Comparison of ENCODE assay signal across 8 cellular contexts in genomic region chr11:47454251-47454650, GRCh38. TPM values are rescaled to one million over a fixed set of nuclear protein-coding genes. Genes with fewer than 3 reads are reported as not detected.
A peak's percentile ranks its signal among the peaks of the same experiment; 100 is the strongest.
DNase-seq lines count a peak whose midpoint lies in the region; ATAC-seq, FAIRE-seq and TF ChIP-seq lines count a peak whose summit lies in the region.
"Not testable (repeated sequence)": the region's sequence is repeated elsewhere in the genome, so short reads cannot be mapped to it uniquely, and the experiment has no call there.

No MANE protein-coding gene starts in this region.

- TF ChIP-seq CTCF in LNCAP (IDR thresholded peaks at IDR 0.05) (peak; percentile 89), OCI-LY1 (IDR thresholded peaks at IDR 0.05; ENCODE audit: low read length) (peak; percentile 87), dorsolateral prefrontal cortex (IDR thresholded peaks at IDR 0.05 in 54 of 56, conservative IDR thresholded peaks at IDR 0.05 in 2 of 56; ENCODE audit: low read depth in 1 of 56, partially characterized antibody in 56 of 56) (peak; percentile 40 to 85 (median 77)), HepG2 (CRISPR knock-in tag; IDR thresholded peaks at IDR 0.05) (peak; percentile 92)

- H3K9ac ChIP-seq in OCI-LY1 (ENCODE audit: low read length); HepG2 (ENCODE audit: insufficient read depth, low read depth, low read length): not testable (repeated sequence)

- not testable (repeated sequence) for H3K9me2 ChIP-seq in OCI-LY1 (ENCODE audit: low read depth, low read length)

- peak; percentile 79 for FAIRE-seq in HepG2 (lab: Jason Lieb, UNC)

- 17% methylated on average over 7 of the region's 7 CpGs for WGBS in HepG2 (ENCODE audit: low lambda C conversion rate)

- not testable (repeated sequence) for H2AFZ ChIP-seq in OCI-LY1 (ENCODE audit: low read length); HepG2 (ENCODE audit: low read length)

- not testable (repeated sequence) for H3F3A ChIP-seq in OCI-LY1 (ENCODE audit: insufficient read depth, low read length)

- H3K4me2 ChIP-seq in OCI-LY1 (ENCODE audit: low read length); HepG2 (ENCODE audit: low read depth, low read length): not testable (repeated sequence)

- POLR2A ChIA-PET in HepG2 (lab: Yijun Ruan, JAX) = interaction anchor here (0.7 to 1.5 kb wide), 5 partner anchors 16 to 47 kb away, joined by 3 to 9 read pairs (median 4); partner anchors contain the start of gene PSMC3

- not testable (repeated sequence) for TF ChIP-seq EP300 in HepG2 (IDR thresholded peaks at IDR 0.05; ENCODE audit: low read depth in 2 of 2, low read length in 2 of 2); HepG2 (CRISPR knock-in tag; IDR thresholded peaks at IDR 0.05; ENCODE audit: borderline replicate concordance)

- peak; percentile 87 for ATAC-seq in HepG2

- H3K36me3 ChIP-seq in OCI-LY1 (ENCODE audit: insufficient read depth, low read length); HepG2 (replicated peaks in 1 of 2; ENCODE audit: control insufficient read depth in 1 of 2, insufficient read depth in 2 of 2, low read length in 2 of 2): not testable (repeated sequence)

- H3K4me3 ChIP-seq in OCI-LY1 (ENCODE audit: low read depth, low read length, poor library complexity, severe bottlenecking); HepG2 (replicated peaks in 1 of 3; ENCODE audit: insufficient read depth in 1 of 3, low read depth in 2 of 3, low read length in 3 of 3): not testable (repeated sequence)
- peak overlapping the region in 25 of 59 donors; percentile 11 to 50 (median 32) for H3K4me3 ChIP-seq in dorsolateral prefrontal cortex

- in situ Hi-C loops in HepG2 (cut with HindIII; ENCODE audit: extremely low pct_ligation_motif_present, low pct_unique_long_range_greater_than_20kb) = loop anchor here (10.0 kb wide), 1 partner anchor 79 kb away; the partner anchor contains the start of gene SPI1

- not testable (repeated sequence) for H3K27ac ChIP-seq in OCI-LY1 (ENCODE audit: low read depth, low read length, poor library complexity, severe bottlenecking); dorsolateral prefrontal cortex; HepG2 (ENCODE audit: extremely low read length, insufficient read depth, low read length)

- DNase-seq in AML-193 (lab: John Stamatoyannopoulos, UW) (peak; percentile 80 to 81), GM19240 (ENCODE audit: insufficient read length, low spot score) (peak; percentile 71), dorsolateral prefrontal cortex (peak in 8 of 10 donors; percentile 56 to 82 (median 72)), HepG2 (ENCODE audit: low spot score) (peak; percentile 85)
- peak; percentile 29 to 32 for DNase-seq in activated CD8-positive, alpha-beta memory T cell treated with anti-CD3 and anti-CD28 coated beads for 1 hour (ENCODE audit: extremely low read depth in 1 of 2, low read depth in 1 of 2)
- peak; percentile 66 for DNase-seq in stimulated activated CD4-positive, alpha-beta T cell treated with anti-CD3 and anti-CD28 coated beads, Interleukin-2, amount 100 ng/mL, for 4 hours (ENCODE audit: low read depth)

- intact Hi-C loops in dorsolateral prefrontal cortex (cut with DNase I) (loop anchor here in 1 of 2 donors (1.0 kb wide), 1 partner anchor 79 kb away; no protein-coding TSS in a partner anchor), HepG2 (cut with micrococcal nuclease; ENCODE audit: unreplicated experiment) (loop anchor here (1.0 to 10.0 kb wide), 2 partner anchors 80 to 401 kb away; no protein-coding TSS in a partner anchor)

- not testable (repeated sequence) for BruUV-seq in HepG2 (replicated peaks; lab: Mats Ljungman, UMichigan)

- TF ChIP-seq POLR2A in HepG2 (IDR thresholded peaks at IDR 0.05; ENCODE audit: insufficient read depth in 1 of 2, low read depth in 2 of 2, low read length in 2 of 2) = not testable (repeated sequence)

- CTCF ChIA-PET in HepG2 (lab: Yijun Ruan, JAX; ENCODE audit: low intra/inter-chr PET ratio, low total read pairs) = interaction anchor here (2.0 kb wide), 1 partner anchor 80 kb away, joined by 9 read pairs; no protein-coding TSS in a partner anchor

- H3K4me1 ChIP-seq in OCI-LY1 (ENCODE audit: insufficient read depth, low read length, severe bottlenecking); HepG2 (ENCODE audit: insufficient read depth, low read length): not testable (repeated sequence)

- H3K9me3 ChIP-seq in OCI-LY1 (ENCODE audit: low read length); HepG2 (ENCODE audit: low read length): not testable (repeated sequence)

- not testable (repeated sequence) for H4K20me1 ChIP-seq in OCI-LY1 (ENCODE audit: insufficient read depth, low read length); HepG2 (ENCODE audit: insufficient read depth, low read length)

- H3K79me2 ChIP-seq in OCI-LY1 (ENCODE audit: insufficient read depth, low read length); HepG2 (ENCODE audit: insufficient read depth, low read length): not testable (repeated sequence)

- TF ChIP-seq RAD21 in HepG2 (CRISPR knock-in tag; IDR thresholded peaks at IDR 0.05) = peak; percentile 79

- H3K27me3 ChIP-seq in OCI-LY1 (ENCODE audit: insufficient read depth, low read length); dorsolateral prefrontal cortex; HepG2 (ENCODE audit: control insufficient read depth in 1 of 2, insufficient read depth in 2 of 2, low read length in 2 of 2): not testable (repeated sequence)

RNA-seq across cellular contexts. Expression of gene RAPSN, which starts 5.3 kb away (rescaled TPM):
- total RNA-seq in dorsolateral prefrontal cortex (1 to 10 TPM in 5 of 120 experiments, under 1 TPM in 44, not detected in 71; 0.26 to 2.1 (median 0.56) TPM), HepG2 (2016; rRNA removed; fragmentation: Illumina TruSeq; extraction: Trizol) (0.60 and 1.2 TPM in 2 replicates)
- total RNA-seq in HepG2 (2016; cell fraction: cytosol; rRNA removed; fragmentation: Illumina TruSeq; extraction: Trizol; ENCODE audit: low read depth) = 0.91 and 1.4 TPM in 2 replicates
- 1.0 and 1.7 TPM in 2 replicates for total RNA-seq in HepG2 (2016; cell fraction: insoluble cytoplasmic fraction; rRNA removed; fragmentation: Illumina TruSeq; extraction: Trizol)
- total RNA-seq in HepG2 (2016; cell fraction: membrane; rRNA removed; fragmentation: Illumina TruSeq; extraction: Trizol) = 1.2 and 1.4 TPM in 2 replicates
- 0.72 and 1.2 TPM in 2 replicates for total RNA-seq in HepG2 (2016; cell fraction: nucleus; rRNA removed; fragmentation: Illumina TruSeq; extraction: Trizol)
- polyA plus RNA-seq in HepG2 (2011; rRNA removed) = 0.15 and 0.40 TPM in 2 replicates
- polyA plus RNA-seq in HepG2 (2011; cell fraction: cytosol; rRNA removed) = 0.13 and 0.14 TPM in 2 replicates
- 0.77 and 1.1 TPM in 2 replicates for polyA plus RNA-seq in HepG2 (2011; cell fraction: nucleus; rRNA removed)
- polyA plus RNA-seq in HepG2 (2012) = 0.79 and 0.80 TPM in 2 replicates
- 0.51 and 1.2 TPM in 2 replicates for polyA plus RNA-seq in HepG2 (2016; cell fraction: cytosol; fragmentation: Illumina TruSeq; extraction: Trizol; ENCODE audit: low read depth)
- 0.83 and 0.93 TPM in 2 replicates for polyA plus RNA-seq in HepG2 (2016; cell fraction: insoluble cytoplasmic fraction; fragmentation: Illumina TruSeq; extraction: Trizol; ENCODE audit: low read depth)
- 0.44 TPM in 1 of 2 replicates, not detected in the other for polyA plus RNA-seq in HepG2 (2016; cell fraction: membrane; fragmentation: Illumina TruSeq; extraction: Trizol; ENCODE audit: low read depth)
- 2.3 and 3.6 TPM in 2 replicates for polyA plus RNA-seq in HepG2 (2016; cell fraction: nucleus; fragmentation: Illumina TruSeq; extraction: Trizol; ENCODE audit: insufficient read depth, low read depth)
- 0.16 and 0.64 TPM in 2 replicates for polyA minus RNA-seq in HepG2 (2011; rRNA and poly(A)+ RNA removed; ENCODE audit: low replicate concordance)
- polyA minus RNA-seq in HepG2 (2011; cell fraction: cytosol; rRNA and poly(A)+ RNA removed) = not detected in 2 replicates
- 0.75 and 1.2 TPM in 2 replicates for polyA minus RNA-seq in HepG2 (2011; cell fraction: nucleus; rRNA and poly(A)+ RNA removed)

RNA-seq across cellular contexts. Expression of gene PSMC3, which starts 28.0 kb away (rescaled TPM):
- total RNA-seq in dorsolateral prefrontal cortex (100 to 1,000 TPM in 90 of 120 experiments, 10 to 100 TPM in 30; 65.6 to 166 (median 113) TPM), HepG2 (2016; rRNA removed; fragmentation: Illumina TruSeq; extraction: Trizol) (214 and 279 TPM in 2 replicates)
- 50.9 and 53.3 TPM in 2 replicates for total RNA-seq in HepG2 (2016; cell fraction: cytosol; rRNA removed; fragmentation: Illumina TruSeq; extraction: Trizol; ENCODE audit: low read depth)
- total RNA-seq in HepG2 (2016; cell fraction: insoluble cytoplasmic fraction; rRNA removed; fragmentation: Illumina TruSeq; extraction: Trizol) = 219 and 288 TPM in 2 replicates
- total RNA-seq in HepG2 (2016; cell fraction: membrane; rRNA removed; fragmentation: Illumina TruSeq; extraction: Trizol) = 67.5 and 75.1 TPM in 2 replicates
- total RNA-seq in HepG2 (2016; cell fraction: nucleus; rRNA removed; fragmentation: Illumina TruSeq; extraction: Trizol) = 86.3 and 92.9 TPM in 2 replicates
- polyA plus RNA-seq in HepG2 (2011; rRNA removed) = 66.7 and 75.8 TPM in 2 replicates
- 95.2 and 102 TPM in 2 replicates for polyA plus RNA-seq in HepG2 (2011; cell fraction: cytosol; rRNA removed)
- 41.7 and 44.9 TPM in 2 replicates for polyA plus RNA-seq in HepG2 (2011; cell fraction: nucleus; rRNA removed)
- 71.8 and 98.0 TPM in 2 replicates for polyA plus RNA-seq in HepG2 (2012)
- polyA plus RNA-seq in HepG2 (2016; cell fraction: cytosol; fragmentation: Illumina TruSeq; extraction: Trizol; ENCODE audit: low read depth) = 52.7 and 54.7 TPM in 2 replicates
- 298 and 314 TPM in 2 replicates for polyA plus RNA-seq in HepG2 (2016; cell fraction: insoluble cytoplasmic fraction; fragmentation: Illumina TruSeq; extraction: Trizol; ENCODE audit: low read depth)
- 58.7 and 63.6 TPM in 2 replicates for polyA plus RNA-seq in HepG2 (2016; cell fraction: membrane; fragmentation: Illumina TruSeq; extraction: Trizol; ENCODE audit: low read depth)
- polyA plus RNA-seq in HepG2 (2016; cell fraction: nucleus; fragmentation: Illumina TruSeq; extraction: Trizol; ENCODE audit: insufficient read depth, low read depth) = 117 and 127 TPM in 2 replicates
- polyA minus RNA-seq in HepG2 (2011; rRNA and poly(A)+ RNA removed; ENCODE audit: low replicate concordance) = 52.6 and 310 TPM in 2 replicates
- polyA minus RNA-seq in HepG2 (2011; cell fraction: cytosol; rRNA and poly(A)+ RNA removed) = 39.1 and 44.3 TPM in 2 replicates
- 51.1 and 58.3 TPM in 2 replicates for polyA minus RNA-seq in HepG2 (2011; cell fraction: nucleus; rRNA and poly(A)+ RNA removed)

RNA-seq across cellular contexts. Expression of gene SLC39A13, which starts 45.9 kb away (rescaled TPM):
- total RNA-seq in dorsolateral prefrontal cortex (10 to 100 TPM; 29.5 to 62.3 (median 39.7) TPM), HepG2 (2016; rRNA removed; fragmentation: Illumina TruSeq; extraction: Trizol) (7.2 and 15.3 TPM in 2 replicates)
- total RNA-seq in HepG2 (2016; cell fraction: cytosol; rRNA removed; fragmentation: Illumina TruSeq; extraction: Trizol; ENCODE audit: low read depth) = 5.8 and 6.7 TPM in 2 replicates
- total RNA-seq in HepG2 (2016; cell fraction: insoluble cytoplasmic fraction; rRNA removed; fragmentation: Illumina TruSeq; extraction: Trizol) = 5.9 and 15.1 TPM in 2 replicates
- 12.4 and 12.8 TPM in 2 replicates for total RNA-seq in HepG2 (2016; cell fraction: membrane; rRNA removed; fragmentation: Illumina TruSeq; extraction: Trizol)
- 13.7 and 15.1 TPM in 2 replicates for total RNA-seq in HepG2 (2016; cell fraction: nucleus; rRNA removed; fragmentation: Illumina TruSeq; extraction: Trizol)
- 30.5 and 40.7 TPM in 2 replicates for polyA plus RNA-seq in HepG2 (2011; rRNA removed)
- polyA plus RNA-seq in HepG2 (2011; cell fraction: cytosol; rRNA removed) = 23.0 and 34.8 TPM in 2 replicates
- 143 and 176 TPM in 2 replicates for polyA plus RNA-seq in HepG2 (2011; cell fraction: nucleus; rRNA removed)
- 13.2 and 20.5 TPM in 2 replicates for polyA plus RNA-seq in HepG2 (2012)
- polyA plus RNA-seq in HepG2 (2016; cell fraction: cytosol; fragmentation: Illumina TruSeq; extraction: Trizol; ENCODE audit: low read depth) = 9.4 and 9.7 TPM in 2 replicates
- polyA plus RNA-seq in HepG2 (2016; cell fraction: insoluble cytoplasmic fraction; fragmentation: Illumina TruSeq; extraction: Trizol; ENCODE audit: low read depth) = 6.9 and 7.7 TPM in 2 replicates
- 11.6 and 15.3 TPM in 2 replicates for polyA plus RNA-seq in HepG2 (2016; cell fraction: membrane; fragmentation: Illumina TruSeq; extraction: Trizol; ENCODE audit: low read depth)
- polyA plus RNA-seq in HepG2 (2016; cell fraction: nucleus; fragmentation: Illumina TruSeq; extraction: Trizol; ENCODE audit: insufficient read depth, low read depth) = 31.2 and 34.6 TPM in 2 replicates
- polyA minus RNA-seq in HepG2 (2011; rRNA and poly(A)+ RNA removed; ENCODE audit: low replicate concordance) = 14.8 and 27.8 TPM in 2 replicates
- polyA minus RNA-seq in HepG2 (2011; cell fraction: cytosol; rRNA and poly(A)+ RNA removed) = 8.2 and 8.5 TPM in 2 replicates
- polyA minus RNA-seq in HepG2 (2011; cell fraction: nucleus; rRNA and poly(A)+ RNA removed) = 15.2 and 17.7 TPM in 2 replicates

Comparison
In these comparisons a context has a peak if more than half of its experiments do, and no peak if none do; other contexts are left out.
1. DNase-seq: peak in every context shown above with its lines; median percentile 85 in HepG2; 80 in AML-193; 72 in dorsolateral prefrontal cortex; 71 in GM19240; 66 in stimulated activated CD4-positive, alpha-beta T cell treated with anti-CD3 and anti-CD28 coated beads, Interleukin-2, amount 100 ng/mL, for 4 hours; 30 in activated CD8-positive, alpha-beta memory T cell treated with anti-CD3 and anti-CD28 coated beads for 1 hour.